Comparison of ENCODE assay signal across 8 cellular contexts in genomic region chr12:65169311-65170244, GRCh38. TPM values are rescaled to one million over a fixed set of nuclear protein-coding genes. Genes with fewer than 3 reads are reported as not detected.
A peak's percentile ranks its signal among the peaks of the same experiment; 100 is the strongest.
DNase-seq lines count a peak whose midpoint lies in the region; ATAC-seq lines count a peak whose summit lies in the region.

TSS of gene LEMD3 (plus strand) at chr12:65169583. CDS start at chr12:65169597, 14 bp downstream.

- DNase-seq in CD1c-positive myeloid dendritic cell (ENCODE audit: extremely low spot score) (peak; percentile 95), NCI-H748 treated with DMSO at 0.1 percent for 48 hours (lab: John Stamatoyannopoulos, UW) (peak; percentile 91), dedifferentiated amniotic fluid mesenchymal stem cell (ENCODE audit: extremely low spot score) (peak; percentile 92), left lobe of liver (ENCODE audit: low spot score) (peak; percentile 96)
- DNase-seq in activated CD4-positive, alpha-beta T cell treated with anti-CD3 and anti-CD28 coated beads, Interleukin-2, amount 50 U/mL, for 24 hours (ENCODE audit: low read depth in 1 of 2, low spot score in 1 of 2): peak; percentile 80 to 89
- peak; percentile 92 for DNase-seq in stimulated activated CD4-positive, alpha-beta T cell treated with anti-CD3 and anti-CD28 coated beads, Interleukin-2, amount 100 ng/mL, for 24 hours

- ATAC-seq in GM19397 (IDR thresholded peaks at IDR 0.05; ENCODE audit: unreplicated experiment) (peak; percentile 91), HG03565 (IDR thresholded peaks at IDR 0.05; ENCODE audit: unreplicated experiment) (peak; percentile 88), left lobe of liver (peak; percentile 95)

RNA-seq across cellular contexts. Expression of gene LEMD3, which starts in this region (rescaled TPM):
- total RNA-seq in left lobe of liver: 10.3 TPM

Comparison
In these comparisons a context has a peak if more than half of its experiments do, and no peak if none do; other contexts are left out.
1. Peak in every context shown above with its lines: DNase-seq and ATAC-seq.